19 cellular contexts compared by ENCODE assay signal in the genomic region with DNA sequence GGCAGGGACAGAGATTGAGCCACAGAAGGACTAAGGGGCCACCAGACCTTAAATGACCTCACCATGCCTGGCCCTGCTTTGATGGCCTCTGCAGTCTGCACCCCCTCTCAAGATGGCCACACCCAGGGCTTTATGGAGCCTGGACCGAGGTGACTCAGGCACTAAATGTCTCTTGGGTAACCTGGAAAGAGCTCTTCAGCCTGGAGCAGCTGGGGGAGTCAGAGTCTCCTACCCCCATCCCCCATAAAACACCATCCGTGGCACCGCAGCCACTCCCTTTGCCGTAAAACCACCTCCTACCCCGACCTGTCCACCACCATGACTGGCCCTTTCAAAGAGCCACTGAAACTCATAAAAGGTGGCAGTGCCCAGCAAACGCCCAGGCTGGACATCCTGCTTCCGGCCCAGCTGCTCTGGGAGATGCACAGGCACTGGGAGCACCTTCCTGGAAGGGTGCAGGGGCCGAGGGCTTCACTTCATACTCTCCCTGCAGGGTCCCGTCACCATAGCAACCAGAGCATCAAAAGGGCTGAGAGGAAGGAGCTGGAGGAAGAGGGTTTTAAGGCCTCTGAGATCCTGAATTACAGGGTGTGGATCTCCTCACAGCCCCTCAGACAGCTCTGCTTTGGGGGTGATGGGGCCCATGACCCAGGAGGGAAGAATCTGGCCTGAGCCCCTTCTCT. TPM values are rescaled to one million over a fixed set of nuclear protein-coding genes. Genes with fewer than 3 reads are reported as not detected.
A peak's percentile ranks its signal among the peaks of the same experiment; 100 is the strongest.
DNase-seq lines count a peak whose midpoint lies in the region; TF ChIP-seq lines count a peak whose summit lies in the region.
"Had no signal": no experiment of that assay in that cellular context is flagged by ENCODE, and none has a peak within 500 bp of the region (broad histone marks: within the 10 kb centered on the region; RNA-seq: fewer than 3 reads in every experiment).

No MANE protein-coding gene starts in this region.

- TF ChIP-seq POLR2A in suprapubic skin (IDR thresholded peaks at IDR 0.05) = no peak

- no peaks in the 10 kb centered on the region for H3K9me2 ChIP-seq in hepatocyte (replicated peaks; ENCODE audit: insufficient read depth)

- TF ChIP-seq EP300 in suprapubic skin (IDR thresholded peaks at IDR 0.05) = no peak

- H3K36me3 ChIP-seq in hepatocyte (replicated peaks; ENCODE audit: insufficient read depth, low read depth) = no peaks in the 10 kb centered on the region
- no peaks in the 10 kb centered on the region for H3K36me3 ChIP-seq in suprapubic skin

- TF ChIP-seq CTCF in hepatocyte (IDR thresholded peaks at IDR 0.05; ENCODE audit: poor library complexity) (no peak), suprapubic skin (IDR thresholded peaks at IDR 0.05) (no peak)

- peak; percentile 16 for DNase-seq in NCI-H748 (lab: John Stamatoyannopoulos, UW; ENCODE audit: unreplicated experiment)
- DNase-seq in NCI-H748 treated with DMSO at 0.1 percent for 48 hours (lab: John Stamatoyannopoulos, UW) = no peak
- peak; percentile 40 for DNase-seq in SW480 (ENCODE audit: low spot score)
- DNase-seq in hepatocyte (ENCODE audit: low spot score) = peak; percentile 65
- no peak for DNase-seq in suprapubic skin (ENCODE audit: low spot score in 2 of 2)
- no peak for DNase-seq in NCI-H1436 treated with DMSO at 0.1 percent for 48 hours (lab: John Stamatoyannopoulos, UW)
- no peak for DNase-seq in ureter (ENCODE audit: low spot score)
- DNase-seq in stimulated activated CD4-positive, alpha-beta T cell treated with anti-CD3 and anti-CD28 coated beads, Interleukin-4, amount 100 ng/mL, for 1 hour = no peak
- DNase-seq: activated CD4-positive, alpha-beta T cell treated with anti-CD3 and anti-CD28 coated beads, Interleukin-2, amount 50 U/mL, for 1 hour; activated naive CD4-positive, alpha-beta T cell treated with anti-CD3 and anti-CD28 coated beads, Interleukin-2, amount 10 ng/mL, durations not matched to agents 7 days and 5 days; activated T-cell treated with anti-CD3 and anti-CD28 coated beads for 4 hours; CD4-positive, alpha-beta T cell; NCI-H187; NCI-H510A; psoas muscle; stimulated activated naive CD8-positive, alpha-beta T cell treated with anti-CD3 and anti-CD28 coated beads, Interleukin-15, amount 100 ng/mL, for 72 hours had no signal

- WGBS in hepatocyte (ENCODE audit: low lambda C conversion rate, missing lambda C conversion rate) = 76% methylated on average over 9 of the region's 9 CpGs
- 66% methylated on average over 9 of the region's 9 CpGs for WGBS in suprapubic skin

- H3K79me2 ChIP-seq in hepatocyte = no peaks in the 10 kb centered on the region

- no peak overlapping the region for H3K4me2 ChIP-seq in hepatocyte
- H3K4me2 ChIP-seq: A549 had no signal

- H2AFZ ChIP-seq in hepatocyte = no peak overlapping the region

- H3K27ac ChIP-seq in hepatocyte = no peak overlapping the region
- peak overlapping the region; percentile 71 for H3K27ac ChIP-seq in suprapubic skin
- H3K27ac ChIP-seq: psoas muscle had no signal

- no peaks in the 10 kb centered on the region for H3K9me3 ChIP-seq in hepatocyte (ENCODE audit: low read depth)
- no peaks in the 10 kb centered on the region for H3K9me3 ChIP-seq in suprapubic skin
- H3K9me3 ChIP-seq: A549, psoas muscle had no signal

- H4K20me1 ChIP-seq in hepatocyte (ENCODE audit: insufficient read depth, poor library complexity, severe bottlenecking) = no peaks in the 10 kb centered on the region

- H3K4me1 ChIP-seq in hepatocyte (ENCODE audit: insufficient read depth) = peaks cover 20% of the 10 kb centered on the region
- peaks cover 76% of the 10 kb centered on the region for H3K4me1 ChIP-seq in suprapubic skin
- H3K4me1 ChIP-seq: psoas muscle had no signal

- H3K4me3 ChIP-seq in hepatocyte (no peak overlapping the region), suprapubic skin (no peak overlapping the region)
- H3K4me3 ChIP-seq: A549, psoas muscle had no signal

- H3K27me3 ChIP-seq in hepatocyte = no peaks in the 10 kb centered on the region
- no peaks in the 10 kb centered on the region for H3K27me3 ChIP-seq in suprapubic skin

RNA-seq across cellular contexts. Expression of a gene that starts 22.3 kb away (rescaled TPM):
- total RNA-seq in hepatocyte (not detected in 2 replicates), suprapubic skin (10 to 100 TPM; 37.4 to 48.3 (median 38.3) TPM), ureter (1.5 TPM)
- polyA plus RNA-seq in hepatocyte = 0.87 TPM in 1 of 2 replicates, not detected in the other
- total RNA-seq: CD4-positive, alpha-beta T cell; glomerular endothelial cell; HT1080; psoas muscle had no signal
- polyA plus RNA-seq: A549, psoas muscle had no signal

RNA-seq across cellular contexts. Expression of a gene that starts 24.0 kb away (rescaled TPM):
- 65.2 and 68.1 TPM in 2 replicates for total RNA-seq in hepatocyte
- 85.5 and 87.6 TPM in 2 replicates for polyA plus RNA-seq in hepatocyte
- 10 to 100 TPM; 29.0 to 36.2 (median 32.6) TPM for total RNA-seq in suprapubic skin
- total RNA-seq in ureter = 37.5 TPM

RNA-seq across cellular contexts. Expression of a gene that starts 42.9 kb away (rescaled TPM):
- total RNA-seq in hepatocyte = 39.5 and 59.1 TPM in 2 replicates
- 65.4 and 78.2 TPM in 2 replicates for polyA plus RNA-seq in hepatocyte
- total RNA-seq in suprapubic skin = 10 to 100 TPM; 38.1 to 76.4 (median 59.2) TPM
- total RNA-seq in ureter = 52.9 TPM

RNA-seq across cellular contexts. Expression of a gene that starts 48.2 kb away (rescaled TPM):
- total RNA-seq in hepatocyte = 31.8 and 34.5 TPM in 2 replicates
- polyA plus RNA-seq in hepatocyte = 14.9 and 16.2 TPM in 2 replicates
- total RNA-seq in suprapubic skin = 100 to 1,000 TPM in 1 of 4 donors, 10 to 100 TPM in 3; 33.0 to 103 (median 62.6) TPM
- total RNA-seq in ureter = 15.7 TPM

RNA-seq across cellular contexts. Expression of a gene that starts 55.0 kb away (rescaled TPM):
- total RNA-seq in hepatocyte = 1.2 and 2.0 TPM in 2 replicates
- 1.1 and 2.0 TPM in 2 replicates for polyA plus RNA-seq in hepatocyte
- total RNA-seq in suprapubic skin = 10 to 100 TPM in 3 of 4 donors, 1 to 10 TPM in 1; 9.7 to 22.0 (median 14.8) TPM
- 0.62 TPM for total RNA-seq in ureter
- total RNA-seq: CD4-positive, alpha-beta T cell; glomerular endothelial cell; HT1080; psoas muscle had no signal

Comparison
In these comparisons a context has a peak if more than half of its experiments do, and no peak if none do; other contexts are left out.
1. DNase-seq: peak in NCI-H748 (single experiment), SW480 (single experiment) and hepatocyte (single experiment); none in NCI-H748 treated with DMSO at 0.1 percent for 48 hours (single experiment), suprapubic skin (0 of 2), NCI-H1436 treated with DMSO at 0.1 percent for 48 hours (single experiment), ureter (single experiment) and stimulated activated CD4-positive, alpha-beta T cell treated with anti-CD3 and anti-CD28 coated beads, Interleukin-4, amount 100 ng/mL, for 1 hour (single experiment).
2. RNA of a gene that starts 22.3 kb away (total RNA-seq): 37.4 to 48.3 TPM in suprapubic skin; 1.5 TPM in ureter (single experiment) and not detected in hepatocyte; every median in the first group is over 10 times any median in the second.